In the genomic region with DNA sequence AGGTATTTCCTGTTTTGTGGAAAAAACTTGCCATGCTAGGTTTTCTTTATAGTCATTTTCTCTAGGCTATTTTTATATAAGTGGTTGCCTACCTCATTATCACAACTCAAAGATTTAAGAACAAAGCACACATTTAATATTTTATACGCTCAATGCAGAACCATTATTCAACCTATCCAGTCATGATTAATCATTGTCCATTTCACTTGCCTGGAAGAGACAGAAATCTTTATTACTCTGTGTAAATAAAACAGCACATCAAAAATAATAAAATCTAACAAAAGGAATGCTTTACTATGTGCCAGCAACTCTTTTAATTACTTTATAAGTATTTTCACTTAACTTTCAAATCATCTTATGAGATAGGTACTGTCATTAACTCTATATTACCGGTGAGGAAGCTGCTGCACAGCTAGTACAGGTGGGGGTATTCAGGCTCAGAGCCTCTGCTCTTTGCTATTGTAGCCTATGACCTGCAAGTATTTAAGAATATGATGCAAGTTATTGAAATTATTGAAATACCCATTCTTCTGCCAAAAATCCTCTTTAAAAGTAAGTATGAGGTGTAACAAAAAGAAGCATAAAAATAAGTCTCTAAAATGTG, we compare ENCODE assay signal across 24 cellular contexts. TPM values are rescaled to one million over a fixed set of nuclear protein-coding genes. Genes with fewer than 3 reads are reported as not detected.
"Had no signal": no experiment of that assay in that cellular context is flagged by ENCODE, and none has a peak within 500 bp of the region (broad histone marks: within the 10 kb centered on the region; RNA-seq: fewer than 3 reads in every experiment).

No MANE protein-coding gene starts in this region.

- H3K36me3 ChIP-seq: Peyer's patch had no signal

- DNase-seq: IMR-90, Karpas-422, KG1, MV-4-11, NCI-H1048, NCI-H1105, NCI-H1436 treated with DMSO at 0.1 percent for 48 hours, NCI-H1694, NCI-H187 treated with DMSO at 0.1 percent for 48 hours, NCI-H2029 treated with DMSO at 0.1 percent for 48 hours, NCI-H2227 treated with DMSO at 0.1 percent for 48 hours, NCI-H524, NCI-H526 treated with DMSO at 0.1 percent for 48 hours, NCI-H774, PC-9, Peyer's patch, Right ventricle myocardium superior, SIG-M5 had no signal

- H3K4me3 ChIP-seq: PC-9, Peyer's patch had no signal

- H3K27ac ChIP-seq: PC-9, Peyer's patch had no signal

- ATAC-seq: HepG2 had no signal

- H3K9me3 ChIP-seq: Peyer's patch had no signal

RNA-seq across cellular contexts. Expression of a gene that starts 16.4 kb away (rescaled TPM):
- total RNA-seq: HepG2; HT1080; IMR-90; M059J; NCI-H460; PC-9; Peyer's patch; Right ventricle myocardium superior; RPMI7951; T-helper 1 cell treated with Interleukin-12 subunit alpha and Interleukin-12 subunit beta and Interleukin-4 antibody, amounts not matched to agents 30 ng/mL and 1 ng/mL, for 36 hours had no signal
